In genomic region chr21:27532081-27532480, GRCh38 we compare ENCODE assay signal across 20 cellular contexts.
DNase-seq lines count a peak whose midpoint lies in the region; ATAC-seq and TF ChIP-seq lines count a peak whose summit lies in the region.
"Had no signal": no experiment of that assay in that cellular context is flagged by ENCODE, and none has a peak within 500 bp of the region (broad histone marks: within the 10 kb centered on the region; RNA-seq: fewer than 3 reads in every experiment).

No MANE protein-coding gene starts in this region.

- H3K36me3 Mint-ChIP-seq in mesothelial cell of epicardium: peaks cover 5% of the 10 kb centered on the region

- H3K4me3 ChIP-seq in cardiac fibroblast (replicated peaks in 1 of 2; ENCODE audit: low read depth in 2 of 2, low read length in 2 of 2): no peak overlapping the region
- H3K4me3 ChIP-seq: ascending aorta, gastroesophageal sphincter, prostate gland, upper lobe of right lung had no signal

- ATAC-seq in HG03280 (IDR thresholded peaks at IDR 0.05; ENCODE audit: unreplicated experiment): no peak
- ATAC-seq: activated CD8-positive, alpha-beta T cell treated with anti-CD3 and anti-CD28 coated beads for 36 hours; gastroesophageal sphincter; upper lobe of right lung had no signal

- H3K4me1 Mint-ChIP-seq in mesothelial cell of epicardium: peaks cover 27% of the 10 kb centered on the region
- H3K4me1 Mint-ChIP-seq: B cell had no signal

- DNase-seq in EH (ENCODE audit: low read depth) (peak; percentile 59), NCI-H1694 treated with DMSO at 0.1 percent for 48 hours (lab: John Stamatoyannopoulos, UW) (peak; percentile 82), cardiac fibroblast (ENCODE audit: low read depth in 2 of 2) (peak; percentile 56 to 75), mesothelial cell of epicardium (ENCODE audit: low spot score in 2 of 2, unreplicated experiment in 2 of 2) (peak in 1 of 2 experiments; percentile 37), head of caudate nucleus (no peak), MV-4-11 (lab: John Stamatoyannopoulos, UW) (no peak), GM20000 (ENCODE audit: low spot score) (no peak)
- DNase-seq: activated CD8-positive, alpha-beta T cell treated with anti-CD3 and anti-CD28 coated beads for 36 hours; kidney; NCI-H1417; NCI-H748 treated with DMSO at 0.1 percent for 48 hours; SHP77 treated with DMSO at 0.1 percent for 48 hours; stimulated activated CD4-positive, alpha-beta T cell treated with anti-CD3 and anti-CD28 coated beads, Interleukin-2, amount 100 ng/mL, for 24 hours; upper lobe of right lung had no signal

- H3K27ac Mint-ChIP-seq in mesothelial cell of epicardium: peak overlapping the region; percentile 78
- H3K27ac Mint-ChIP-seq: activated CD8-positive, alpha-beta T cell treated with anti-CD3 and anti-CD28 coated beads for 36 hours; activated T-helper 2 cell treated with anti-CD3 and anti-CD28 coated beads, Interferon-gamma antibody, Interleukin-2, Interleukin-4, amounts not matched to agents 10 μg/mL and 5 μg/mL and 100 μg/mL, durations not matched to agents 14 hours and 24 hours and 36 hours; B cell had no signal

- intact Hi-C loops in head of caudate nucleus (cut with DNase I): no loop called here

- H3K27me3 Mint-ChIP-seq in mesothelial cell of epicardium (ENCODE audit: low read depth): no peaks in the 10 kb centered on the region
- H3K27me3 Mint-ChIP-seq: activated CD8-positive, alpha-beta T cell treated with anti-CD3 and anti-CD28 coated beads for 36 hours; B cell had no signal

- TF ChIP-seq CTCF in cardiac fibroblast (IDR thresholded peaks at IDR 0.05; ENCODE audit: low read depth, low read length) (no peak), mesothelial cell of epicardium (IDR thresholded peaks at IDR 0.05; ENCODE audit: unreplicated experiment) (no peak), GM20000 (IDR thresholded peaks at IDR 0.05; ENCODE audit: extremely low read depth, missing control alignments) (no peak)

- no peak overlapping the region for H3K4me3 Mint-ChIP-seq in mesothelial cell of epicardium
- H3K4me3 Mint-ChIP-seq: activated CD8-positive, alpha-beta T cell treated with anti-CD3 and anti-CD28 coated beads for 36 hours; B cell had no signal

- H3K9me3 Mint-ChIP-seq in mesothelial cell of epicardium: peaks cover 20% of the 10 kb centered on the region

Comparison
In these comparisons a context has a peak if more than half of its experiments do, and no peak if none do; other contexts are left out.
1. DNase-seq: peak in EH (single experiment), NCI-H1694 treated with DMSO at 0.1 percent for 48 hours (single experiment) and cardiac fibroblast (2 of 2); none in head of caudate nucleus (0 of 42), MV-4-11 (single experiment) and GM20000 (single experiment).